In genomic region chr6:118893882-118894424, GRCh38 we compare ENCODE assay signal across 1 cellular context.
TF ChIP-seq lines count a peak whose summit lies in the region.

TSS of gene ASF1A (plus strand) at chr6:118894152. CDS start at chr6:118894414, 262 bp downstream.

TF ChIP-seq in HEK293, 187 proteins besides CTCF, POLR2A, EP300 and RAD21 (continued from another document and continues in another):
- TF ChIP-seq ZNF645 (tag by site-specific recombination; IDR thresholded peaks at IDR 0.05) (no peak), KLF9 (tag by site-specific recombination; IDR thresholded peaks at IDR 0.05; ENCODE audit: low read depth) (peak; percentile 46), ZNF274 (IDR thresholded peaks at IDR 0.05; ENCODE audit: low read length) (no peak), ZNF274 (tag by site-specific recombination; IDR thresholded peaks at IDR 0.05; ENCODE audit: borderline replicate concordance) (no peak), ZNF544 (tag by site-specific recombination; IDR thresholded peaks at IDR 0.05) (no peak), OSR2 (tag by site-specific recombination; IDR thresholded peaks at IDR 0.05) (peak; percentile 89), ZNF664 (tag by site-specific recombination; IDR thresholded peaks at IDR 0.05) (no peak), ZNF621 (tag by site-specific recombination; IDR thresholded peaks at IDR 0.05) (no peak), SP2 (tag by site-specific recombination; IDR thresholded peaks at IDR 0.05) (peak; percentile 82), SCRT2 (tag by site-specific recombination; IDR thresholded peaks at IDR 0.05) (no peak), ZNF623 (tag by site-specific recombination; IDR thresholded peaks at IDR 0.05) (0 out of 2 replicates have a peak, but pooled peaks have one; percentile 5), IKZF3 (tag by site-specific recombination; IDR thresholded peaks at IDR 0.05) (peak; percentile 99), ZNF366 (tag by site-specific recombination; conservative IDR thresholded peaks at IDR 0.05) (0 out of 2 replicates have a peak, but pooled peaks have one; percentile 42), OVOL3 (tag by site-specific recombination; IDR thresholded peaks at IDR 0.05) (no peak), KLF1 (tag by site-specific recombination; IDR thresholded peaks at IDR 0.05) (peak; percentile 3; the same call in 1 of the 2 replicates), ZNF140 (tag by site-specific recombination; IDR thresholded peaks at IDR 0.05) (no peak), ZNF776 (tag by site-specific recombination; IDR thresholded peaks at IDR 0.05; ENCODE audit: borderline replicate concordance) (no peak), ZNF560 (tag by site-specific recombination; IDR thresholded peaks at IDR 0.05; ENCODE audit: borderline replicate concordance) (no peak), ZNF585B (tag by site-specific recombination; IDR thresholded peaks at IDR 0.05) (no peak), ZBTB7A (tag by site-specific recombination; IDR thresholded peaks at IDR 0.05; ENCODE audit: low read depth) (no peak), ZBTB20 (tag by site-specific recombination; IDR thresholded peaks at IDR 0.05) (peak; percentile 39; the same call in 1 of the 2 replicates), ZNF37A (tag by site-specific recombination; IDR thresholded peaks at IDR 0.05) (no peak), SCRT1 (tag by site-specific recombination; IDR thresholded peaks at IDR 0.05; ENCODE audit: borderline replicate concordance) (no peak), ZNF48 (tag by site-specific recombination; IDR thresholded peaks at IDR 0.05) (no peak), ZSCAN16 (tag by site-specific recombination; IDR thresholded peaks at IDR 0.05) (no peak), FEZF1 (tag by site-specific recombination; IDR thresholded peaks at IDR 0.05) (no peak), ZXDB (tag by site-specific recombination; IDR thresholded peaks at IDR 0.05) (peak; percentile 73), ZNF239 (tag by site-specific recombination; IDR thresholded peaks at IDR 0.05) (no peak), ZNF362 (tag by site-specific recombination; IDR thresholded peaks at IDR 0.05) (no peak), ZNF394 (tag by site-specific recombination; IDR thresholded peaks at IDR 0.05; ENCODE audit: borderline replicate concordance) (no peak; the same call in 1 of the 2 replicates), ZNF837 (tag by site-specific recombination; IDR thresholded peaks at IDR 0.05) (no peak), ZNF510 (tag by site-specific recombination; IDR thresholded peaks at IDR 0.05; ENCODE audit: insufficient replicate concordance) (no peak), ZNF433 (tag by site-specific recombination; IDR thresholded peaks at IDR 0.05; ENCODE audit: low read depth) (no peak), ZBTB48 (tag by site-specific recombination; IDR thresholded peaks at IDR 0.05) (no peak), GLI4 (tag by site-specific recombination; IDR thresholded peaks at IDR 0.05) (no peak), ATF2 (tag by site-specific recombination; IDR thresholded peaks at IDR 0.05; ENCODE audit: low read depth) (no peak), ZIC2 (tag by site-specific recombination; IDR thresholded peaks at IDR 0.05) (no peak; the same call in 1 of the 2 replicates), ZBTB8A (tag by site-specific recombination; IDR thresholded peaks at IDR 0.05) (no peak), KLF8 (tag by site-specific recombination; IDR thresholded peaks at IDR 0.05) (peak; percentile 78; the same call in 1 of the 2 replicates), PATZ1 (tag by site-specific recombination; IDR thresholded peaks at IDR 0.05) (peak; percentile 15; the same call in 1 of the 2 replicates), ZNF639 (tag by site-specific recombination; IDR thresholded peaks at IDR 0.05) (no peak), ZNF561 (tag by site-specific recombination; IDR thresholded peaks at IDR 0.05; ENCODE audit: borderline replicate concordance) (peak; percentile 82; the same call in 1 of the 2 replicates), ZNF660 (tag by site-specific recombination; IDR thresholded peaks at IDR 0.05) (peak; percentile 87; the same call in 1 of the 2 replicates), SP7 (tag by site-specific recombination; IDR thresholded peaks at IDR 0.05) (no peak), ZNF311 (tag by site-specific recombination; IDR thresholded peaks at IDR 0.05; ENCODE audit: borderline replicate concordance) (no peak), KLF10 (tag by site-specific recombination; IDR thresholded peaks at IDR 0.05) (peak; percentile 68; the same call in 1 of the 2 replicates), ZNF785 (tag by site-specific recombination; IDR thresholded peaks at IDR 0.05) (0 out of 2 replicates have a peak, but pooled peaks have one; percentile 7), ZNF692 (tag by site-specific recombination; IDR thresholded peaks at IDR 0.05) (peak; percentile 14; the same call in 1 of the 2 replicates), ZNF223 (tag by site-specific recombination; IDR thresholded peaks at IDR 0.05) (no peak), ZNF174 (tag by site-specific recombination; IDR thresholded peaks at IDR 0.05) (no peak), ZNF341 (tag by site-specific recombination; IDR thresholded peaks at IDR 0.05; ENCODE audit: low read depth) (no peak), ZNF214 (tag by site-specific recombination; IDR thresholded peaks at IDR 0.05; ENCODE audit: borderline replicate concordance) (no peak), ZNF629 (tag by site-specific recombination; IDR thresholded peaks at IDR 0.05) (no peak; the same call in 1 of the 2 replicates), ZNF548 (tag by site-specific recombination; IDR thresholded peaks at IDR 0.05) (no peak), ZSCAN30 (tag by site-specific recombination; IDR thresholded peaks at IDR 0.05) (peak; percentile 96), ZNF580 (tag by site-specific recombination; IDR thresholded peaks at IDR 0.05) (no peak)
- TF ChIP-seq, protein P1, sequence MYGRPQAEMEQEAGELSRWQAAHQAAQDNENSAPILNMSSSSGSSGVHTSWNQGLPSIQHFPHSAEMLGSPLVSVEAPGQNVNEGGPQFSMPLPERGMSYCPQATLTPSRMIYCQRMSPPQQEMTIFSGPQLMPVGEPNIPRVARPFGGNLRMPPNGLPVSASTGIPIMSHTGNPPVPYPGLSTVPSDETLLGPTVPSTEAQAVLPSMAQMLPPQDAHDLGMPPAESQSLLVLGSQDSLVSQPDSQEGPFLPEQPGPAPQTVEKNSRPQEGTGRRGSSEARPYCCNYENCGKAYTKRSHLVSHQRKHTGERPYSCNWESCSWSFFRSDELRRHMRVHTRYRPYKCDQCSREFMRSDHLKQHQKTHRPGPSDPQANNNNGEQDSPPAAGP (tag by site-specific recombination; IDR thresholded peaks at IDR 0.05) = peak; percentile 21; the same call in 1 of the 2 replicates
- TF ChIP-seq, protein P2, sequence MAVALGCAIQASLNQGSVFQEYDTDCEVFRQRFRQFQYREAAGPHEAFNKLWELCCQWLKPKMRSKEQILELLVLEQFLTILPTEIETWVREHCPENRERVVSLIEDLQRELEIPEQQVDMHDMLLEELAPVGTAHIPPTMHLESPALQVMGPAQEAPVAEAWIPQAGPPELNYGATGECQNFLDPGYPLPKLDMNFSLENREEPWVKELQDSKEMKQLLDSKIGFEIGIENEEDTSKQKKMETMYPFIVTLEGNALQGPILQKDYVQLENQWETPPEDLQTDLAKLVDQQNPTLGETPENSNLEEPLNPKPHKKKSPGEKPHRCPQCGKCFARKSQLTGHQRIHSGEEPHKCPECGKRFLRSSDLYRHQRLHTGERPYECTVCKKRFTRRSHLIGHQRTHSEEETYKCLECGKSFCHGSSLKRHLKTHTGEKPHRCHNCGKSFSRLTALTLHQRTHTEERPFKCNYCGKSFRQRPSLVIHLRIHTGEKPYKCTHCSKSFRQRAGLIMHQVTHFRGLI (tag by site-specific recombination; IDR thresholded peaks at IDR 0.05) = no peak
- TF ChIP-seq, protein P3, sequence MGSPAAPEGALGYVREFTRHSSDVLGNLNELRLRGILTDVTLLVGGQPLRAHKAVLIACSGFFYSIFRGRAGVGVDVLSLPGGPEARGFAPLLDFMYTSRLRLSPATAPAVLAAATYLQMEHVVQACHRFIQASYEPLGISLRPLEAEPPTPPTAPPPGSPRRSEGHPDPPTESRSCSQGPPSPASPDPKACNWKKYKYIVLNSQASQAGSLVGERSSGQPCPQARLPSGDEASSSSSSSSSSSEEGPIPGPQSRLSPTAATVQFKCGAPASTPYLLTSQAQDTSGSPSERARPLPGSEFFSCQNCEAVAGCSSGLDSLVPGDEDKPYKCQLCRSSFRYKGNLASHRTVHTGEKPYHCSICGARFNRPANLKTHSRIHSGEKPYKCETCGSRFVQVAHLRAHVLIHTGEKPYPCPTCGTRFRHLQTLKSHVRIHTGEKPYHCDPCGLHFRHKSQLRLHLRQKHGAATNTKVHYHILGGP (tag by site-specific recombination; IDR thresholded peaks at IDR 0.05) = no peak
